Comparison of ENCODE assay signal across 10 cellular contexts in the genomic region with DNA sequence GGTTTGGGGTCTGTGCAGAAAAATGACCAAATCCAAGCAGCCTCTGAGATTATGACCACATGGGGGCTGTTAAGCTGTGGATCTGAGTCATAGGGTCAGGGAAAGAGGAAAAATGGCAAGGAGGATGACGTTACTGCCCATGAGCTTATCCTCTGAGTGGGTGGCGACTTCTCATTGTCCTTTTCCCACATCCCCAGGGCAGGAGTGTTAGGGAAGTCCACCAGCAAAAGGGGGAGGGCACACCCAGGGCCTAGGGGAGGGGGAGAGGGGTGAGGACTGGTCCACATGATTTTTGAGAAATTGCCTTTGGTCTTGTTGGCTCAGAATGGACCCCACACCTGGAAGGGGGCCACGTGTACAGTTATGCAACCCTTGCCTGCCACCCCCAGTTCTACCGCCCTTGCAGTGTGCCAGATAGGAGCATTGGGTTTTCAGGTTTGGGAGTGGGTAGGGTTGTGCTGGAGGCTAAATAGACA. TPM values are rescaled to one million over a fixed set of nuclear protein-coding genes. Genes with fewer than 3 reads are reported as not detected.
A peak's percentile ranks its signal among the peaks of the same experiment; 100 is the strongest.
DNase-seq lines count a peak whose midpoint lies in the region; ATAC-seq, FAIRE-seq and TF ChIP-seq lines count a peak whose summit lies in the region.
"Had no signal": no experiment of that assay in that cellular context is flagged by ENCODE, and none has a peak within 500 bp of the region (broad histone marks: within the 10 kb centered on the region; RNA-seq: fewer than 3 reads in every experiment).

No MANE protein-coding gene starts in this region.

- no peak for DNase-seq in right atrium auricular region (ENCODE audit: low spot score)
- DNase-seq in left ventricle myocardium superior: no peak
- DNase-seq in bronchial epithelial cell (ENCODE audit: low read depth): peak; percentile 79
- no peak for DNase-seq in lung (ENCODE audit: low spot score)
- no peak for DNase-seq in NCI-H69 (lab: John Stamatoyannopoulos, UW)
- no peak for DNase-seq in H7
- DNase-seq: NCI-H187 treated with DMSO at 0.1 percent for 48 hours had no signal

- ATAC-seq in left ventricle myocardium superior (no peak), lung (ENCODE audit: insufficient read depth, low FRiP score) (peak; percentile 22), GM18909 (IDR thresholded peaks at IDR 0.05; ENCODE audit: poor library complexity, unreplicated experiment) (no peak), GM19328 (IDR thresholded peaks at IDR 0.05; ENCODE audit: unreplicated experiment) (no peak)
- ATAC-seq: body of pancreas had no signal

- H3K27me3 ChIP-seq in right atrium auricular region (no peaks in the 10 kb centered on the region), bronchial epithelial cell (ENCODE audit: control insufficient read depth, insufficient read depth, low read length) (no peaks in the 10 kb centered on the region), lung (ENCODE audit: control insufficient read depth, insufficient read depth) (no peaks in the 10 kb centered on the region), H7 (ENCODE audit: control insufficient read depth, insufficient read depth, low read length) (no peaks in the 10 kb centered on the region)
- H3K27me3 ChIP-seq: body of pancreas had no signal

- TF ChIP-seq CTCF in right atrium auricular region (IDR thresholded peaks at IDR 0.05) (no peak), bronchial epithelial cell (IDR thresholded peaks at IDR 0.05; ENCODE audit: insufficient read depth, low read length, severe bottlenecking) (no peak), lung (IDR thresholded peaks at IDR 0.05; ENCODE audit: control extremely low read depth, extremely low read depth) (no peak)

- H3K4me3 ChIP-seq in right atrium auricular region (no peak overlapping the region), bronchial epithelial cell (ENCODE audit: low read depth, low read length) (no peak overlapping the region), lung (no peak overlapping the region), H7 (ENCODE audit: insufficient read depth, low read depth, low read length) (no peak overlapping the region)
- H3K4me3 ChIP-seq: body of pancreas had no signal

- H3K27ac ChIP-seq in right atrium auricular region (peak overlapping the region; percentile 92 to 93), lung (ENCODE audit: low read depth in 1 of 2, low read length in 1 of 2) (no peak overlapping the region)
- H3K27ac ChIP-seq: body of pancreas had no signal

- WGBS in lung, 2 donors: 52 to 77% methylated on average over 4 of the region's 4 CpGs

- H3K36me3 ChIP-seq in right atrium auricular region: no peaks in the 10 kb centered on the region
- H3K36me3 ChIP-seq in bronchial epithelial cell (ENCODE audit: control insufficient read depth, insufficient read depth, low read length): no peaks in the 10 kb centered on the region
- no peaks in the 10 kb centered on the region for H3K36me3 ChIP-seq in lung (ENCODE audit: control insufficient read depth in 2 of 2, insufficient read depth in 2 of 2, low read length in 2 of 2)
- no peaks in the 10 kb centered on the region; the same call in 1 of the 2 replicates for H3K36me3 ChIP-seq in H7 (replicated peaks; ENCODE audit: control insufficient read depth, insufficient read depth, low read length)

- H3K9me3 ChIP-seq in right atrium auricular region (no peaks in the 10 kb centered on the region), lung (ENCODE audit: control insufficient read depth in 2 of 2, insufficient read depth in 1 of 2, low read length in 1 of 2) (no peaks in the 10 kb centered on the region)
- H3K9me3 ChIP-seq: body of pancreas had no signal

- no peak for FAIRE-seq in bronchial epithelial cell (lab: Jason Lieb, UNC)

- intact Hi-C loops in left ventricle myocardium superior (cut with micrococcal nuclease): no loop called here

- peaks cover 0 to 73% of the 10 kb centered on the region in 2 donors for H3K4me1 ChIP-seq in right atrium auricular region
- H3K4me1 ChIP-seq in lung (ENCODE audit: control insufficient read depth in 2 of 2, insufficient read depth in 2 of 2, low read length in 2 of 2): peaks cover 14 to 23% of the 10 kb centered on the region in 2 donors

RNA-seq across cellular contexts. Expression of a gene that starts 2.6 kb away (rescaled TPM):
- 10 to 100 TPM; 31.2 to 60.4 TPM for total RNA-seq in right atrium auricular region
- total RNA-seq in left ventricle myocardium superior: 39.0 TPM
- 14.5 and 21.9 TPM in 2 replicates for total RNA-seq in bronchial epithelial cell
- 10 to 100 TPM; 39.5 to 71.1 TPM for total RNA-seq in lung
- polyA plus RNA-seq in lung: 10 to 100 TPM; 33.8 to 34.7 TPM
- 127 and 136 TPM in 2 replicates for total RNA-seq in H7 (2014; rRNA removed; shearing (Covaris generic))

RNA-seq across cellular contexts. Expression of a gene that starts 53.6 kb away (rescaled TPM):
- 100 to 1,000 TPM; 186 to 225 TPM for total RNA-seq in right atrium auricular region
- total RNA-seq in left ventricle myocardium superior: 203 TPM
- total RNA-seq in bronchial epithelial cell: 62.1 and 69.4 TPM in 2 replicates
- 100 to 1,000 TPM; 121 to 123 TPM for total RNA-seq in lung
- 100 to 1,000 TPM in 1 of 2 donors, 10 to 100 TPM in 1; 34.1 to 148 TPM for polyA plus RNA-seq in lung
- 72.9 and 85.4 TPM in 2 replicates for total RNA-seq in H7 (2014; rRNA removed; shearing (Covaris generic))

Comparison
In these comparisons a context has a peak if more than half of its experiments do, and no peak if none do; other contexts are left out.
1. H3K27ac ChIP-seq: peak in right atrium auricular region (2 of 2); none in lung (0 of 2).